ENCODE assay signal across 9 cellular contexts in the genomic region with DNA sequence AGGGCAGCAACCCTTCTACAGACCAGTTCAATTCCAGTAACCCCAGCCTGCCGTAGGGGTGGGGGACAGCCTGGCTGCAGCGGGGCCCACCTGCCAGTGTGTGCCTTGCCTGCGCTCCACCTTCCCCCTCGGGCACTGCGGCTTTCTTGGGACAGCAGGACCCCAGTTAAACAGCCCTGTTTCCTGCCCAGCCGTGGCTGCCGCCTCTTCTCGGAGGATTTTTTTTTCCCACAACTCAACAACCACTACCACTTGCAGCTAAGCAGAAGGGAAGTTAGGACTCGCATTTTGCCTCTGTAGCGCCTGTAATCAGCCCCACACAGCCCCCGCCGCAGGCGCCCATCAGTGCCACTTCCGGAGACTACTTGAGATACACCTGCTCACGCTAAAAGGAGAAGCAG.
DNase-seq lines count a peak whose midpoint lies in the region; ATAC-seq and TF ChIP-seq lines count a peak whose summit lies in the region.
"Had no signal": no experiment of that assay in that cellular context is flagged by ENCODE, and none has a peak within 500 bp of the region (broad histone marks: within the 10 kb centered on the region; RNA-seq: fewer than 3 reads in every experiment).

No MANE protein-coding gene starts in this region.

- peak overlapping the region; percentile 30 for H3K4me3 Mint-ChIP-seq in activated CD8-positive, alpha-beta T cell treated with anti-CD3 and anti-CD28 coated beads for 36 hours
- no peak overlapping the region for H3K4me3 Mint-ChIP-seq in nephron progenitor cell

- intact Hi-C loops in activated CD8-positive, alpha-beta T cell treated with anti-CD3 and anti-CD28 coated beads for 36 hours (cut with micrococcal nuclease), result no loop called here

- H3K27me3 Mint-ChIP-seq in activated CD8-positive, alpha-beta T cell treated with anti-CD3 and anti-CD28 coated beads for 36 hours, result no peaks in the 10 kb centered on the region
- peaks cover 3% of the 10 kb centered on the region for H3K27me3 Mint-ChIP-seq in nephron progenitor cell (ENCODE audit: low read depth, poor library complexity)

- CTCF ChIA-PET in activated CD8-positive, alpha-beta T cell treated with anti-CD3 and anti-CD28 coated beads for 36 hours (lab: Charles Lee), result interaction anchor here (1.0 to 1.4 kb wide), 3 partner anchors 9 to 55 kb away, joined by 3 read pairs; no protein-coding TSS in a partner anchor

- peaks cover 46% of the 10 kb centered on the region for H3K4me1 Mint-ChIP-seq in activated CD8-positive, alpha-beta T cell treated with anti-CD3 and anti-CD28 coated beads for 36 hours (ENCODE audit: low read depth)
- H3K4me1 Mint-ChIP-seq in nephron progenitor cell, result peaks cover 73% of the 10 kb centered on the region

- TF ChIP-seq CTCF in activated CD8-positive, alpha-beta T cell treated with anti-CD3 and anti-CD28 coated beads for 36 hours (IDR thresholded peaks at IDR 0.05), result no peak
- TF ChIP-seq CTCF in nephron progenitor cell (IDR thresholded peaks at IDR 0.05), result no peak

- H3K27ac Mint-ChIP-seq in activated CD8-positive, alpha-beta T cell treated with anti-CD3 and anti-CD28 coated beads for 36 hours, result peak overlapping the region; percentile 84
- H3K27ac Mint-ChIP-seq in nephron progenitor cell, result peak overlapping the region; percentile 77

- ATAC-seq in activated CD8-positive, alpha-beta T cell treated with anti-CD3 and anti-CD28 coated beads for 36 hours, result peak; percentile 68
- no peak for ATAC-seq in GM21619 (IDR thresholded peaks at IDR 0.05; ENCODE audit: unreplicated experiment)
- no peak for ATAC-seq in GM21825 (IDR thresholded peaks at IDR 0.05; ENCODE audit: unreplicated experiment)

- POLR2A ChIA-PET in activated CD8-positive, alpha-beta T cell treated with anti-CD3 and anti-CD28 coated beads for 36 hours (lab: Charles Lee), result interaction anchor here (0.6 to 1.3 kb wide), 6 partner anchors 13 to 105 kb away, joined by 3 to 4 read pairs (median 3); no protein-coding TSS in a partner anchor

- H3K9me3 Mint-ChIP-seq in activated CD8-positive, alpha-beta T cell treated with anti-CD3 and anti-CD28 coated beads for 36 hours, result no peaks in the 10 kb centered on the region
- no peaks in the 10 kb centered on the region for H3K9me3 Mint-ChIP-seq in nephron progenitor cell

- peaks cover 3% of the 10 kb centered on the region for H3K36me3 Mint-ChIP-seq in activated CD8-positive, alpha-beta T cell treated with anti-CD3 and anti-CD28 coated beads for 36 hours (ENCODE audit: low read depth)
- H3K36me3 Mint-ChIP-seq in nephron progenitor cell (ENCODE audit: low read depth), result peaks cover 10% of the 10 kb centered on the region

- DNase-seq in NCI-H2107 (lab: John Stamatoyannopoulos, UW), result peak; percentile 29
- no peak for DNase-seq in NCI-H2107 treated with DMSO at 0.1 percent for 48 hours (lab: John Stamatoyannopoulos, UW; ENCODE audit: unreplicated experiment)
- peak; percentile 21 to 64 for DNase-seq in NCI-H2081 (lab: John Stamatoyannopoulos, UW)
- DNase-seq in activated CD8-positive, alpha-beta T cell treated with anti-CD3 and anti-CD28 coated beads for 36 hours, result peak; percentile 74
- no peak for DNase-seq in nephron progenitor cell
- DNase-seq in middle frontal gyrus (ENCODE audit: extremely low spot score, low spot score), result no peak
- DNase-seq: cerebellar nuclear complex had no signal

Comparison
In these comparisons a context has a peak if more than half of its experiments do, and no peak if none do; other contexts are left out.
1. DNase-seq: peak in NCI-H2107 (single experiment), NCI-H2081 (2 of 2) and activated CD8-positive, alpha-beta T cell treated with anti-CD3 and anti-CD28 coated beads for 36 hours (single experiment); none in NCI-H2107 treated with DMSO at 0.1 percent for 48 hours (single experiment), nephron progenitor cell (single experiment) and middle frontal gyrus (single experiment).